In the genomic region with DNA sequence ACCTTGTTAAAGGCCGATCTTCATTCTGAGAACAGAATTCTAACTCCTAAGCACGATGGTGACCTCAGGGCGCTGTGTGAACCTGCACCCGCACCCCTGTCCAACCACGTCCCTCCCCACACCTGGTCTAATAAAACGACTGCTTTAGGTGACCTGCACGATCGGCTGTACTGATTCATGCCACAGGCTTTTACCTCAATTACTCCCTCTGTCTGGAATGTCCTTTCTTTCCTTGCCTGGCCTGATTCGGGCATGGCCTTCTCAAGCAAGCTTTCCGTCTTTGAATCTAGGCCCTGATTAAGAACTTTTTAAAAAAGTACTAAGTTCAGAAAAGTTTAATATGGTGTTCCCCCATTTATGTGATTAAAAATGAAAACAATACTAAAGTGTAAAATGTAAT, we compare ENCODE assay signal across 8 cellular contexts. TPM values are rescaled to one million over a fixed set of nuclear protein-coding genes. Genes with fewer than 3 reads are reported as not detected.
A peak's percentile ranks its signal among the peaks of the same experiment; 100 is the strongest.
DNase-seq lines count a peak whose midpoint lies in the region; ATAC-seq, FAIRE-seq and TF ChIP-seq lines count a peak whose summit lies in the region.

No MANE protein-coding gene starts in this region.

- H3K4me3 Mint-ChIP-seq in astrocyte (ENCODE audit: unreplicated experiment) = peak overlapping the region; percentile 97

- H3K4me1 Mint-ChIP-seq in astrocyte (ENCODE audit: low read depth, unreplicated experiment) = peaks cover 22% of the 10 kb centered on the region

- H3K4me2 ChIP-seq in astrocyte (ENCODE audit: low read length) (peak overlapping the region; percentile 92), keratinocyte (ENCODE audit: control insufficient read depth, extremely low read depth, insufficient read depth, low read depth, low read length) (peak overlapping the region; percentile 80)

- no peak for DNase-seq in AG04450 (ENCODE audit: low read depth, low spot score)
- peak; percentile 45 for DNase-seq in HT1080 (ENCODE audit: low read depth)
- peak; percentile 74 for DNase-seq in astrocyte (ENCODE audit: low read depth)
- no peak for DNase-seq in keratinocyte (ENCODE audit: low read depth, low spot score)
- DNase-seq in suprapubic skin (ENCODE audit: low spot score in 2 of 2) = no peak
- no peak for DNase-seq in NCI-H2107 treated with DMSO at 0.1 percent for 48 hours (lab: John Stamatoyannopoulos, UW; ENCODE audit: unreplicated experiment)

- H3K27me3 ChIP-seq in AG04450 (ENCODE audit: control insufficient read depth, insufficient read depth, low read length) (no peaks in the 10 kb centered on the region), astrocyte (ENCODE audit: insufficient read depth, low read length) (no peaks in the 10 kb centered on the region), keratinocyte (ENCODE audit: control insufficient read depth, extremely low read depth, insufficient read depth, low read length) (no peaks in the 10 kb centered on the region), suprapubic skin (no peaks in the 10 kb centered on the region)

- no peak for TF ChIP-seq POLR2A in suprapubic skin (IDR thresholded peaks at IDR 0.05)

- dilution Hi-C loops in keratinocyte (cut with MboI; ENCODE audit: extremely low pct_ligation_motif_present, low sequenced_read_pairs) = no loop called here

- H3K9me3 Mint-ChIP-seq in astrocyte (ENCODE audit: unreplicated experiment) = no peaks in the 10 kb centered on the region

- ATAC-seq in HG03280 (IDR thresholded peaks at IDR 0.05; ENCODE audit: unreplicated experiment) = no peak
- ATAC-seq in GM19351 (IDR thresholded peaks at IDR 0.05; ENCODE audit: unreplicated experiment) = no peak

- FAIRE-seq in astrocyte (lab: Jason Lieb, UNC) = no peak
- peak; percentile 80 for FAIRE-seq in keratinocyte (lab: Jason Lieb, UNC)

- H4K20me1 ChIP-seq in astrocyte (ENCODE audit: insufficient read depth, low read length) = peaks cover 11% of the 10 kb centered on the region
- H4K20me1 ChIP-seq in keratinocyte (ENCODE audit: control insufficient read depth, extremely low read depth, insufficient read depth, low read length) = no peaks in the 10 kb centered on the region

- H3K9ac ChIP-seq in astrocyte (ENCODE audit: low read length) (peak overlapping the region; percentile 100), keratinocyte (ENCODE audit: control insufficient read depth, extremely low read depth, insufficient read depth, low read length) (peak overlapping the region; percentile 94)

- CTCF ChIA-PET in AG04450 (lab: Charles Lee) = interaction anchor here (0.6 to 3.8 kb wide), 6 partner anchors 12 to 745 kb away, joined by 3 to 18 read pairs (median 8); no protein-coding TSS in a partner anchor

- H3K9me3 ChIP-seq in AG04450 (ENCODE audit: control insufficient read depth, insufficient read depth, low read length) (no peaks in the 10 kb centered on the region; the same call in 1 of the 2 replicates), astrocyte (ENCODE audit: insufficient read depth, low read depth, low read length) (no peaks in the 10 kb centered on the region), keratinocyte (ENCODE audit: control insufficient read depth, low read depth, low read length) (no peaks in the 10 kb centered on the region), suprapubic skin (no peaks in the 10 kb centered on the region)

- H3K79me2 ChIP-seq in astrocyte (ENCODE audit: insufficient read depth, low read length) (peaks cover 44% of the 10 kb centered on the region), keratinocyte (ENCODE audit: control insufficient read depth, insufficient read depth, low read length) (peaks cover 43% of the 10 kb centered on the region)

- POLR2A ChIA-PET in AG04450 (lab: Yijun Ruan, JAX) = interaction anchor here (0.6 to 2.6 kb wide), 4 partner anchors 46 to 971 kb away, joined by 3 to 7 read pairs (median 4); partner anchors contain the start of gene DIPK2A

- H3K4me3 ChIP-seq in AG04450 (ENCODE audit: low read depth, low read length) (peak overlapping the region; percentile 96), astrocyte (ENCODE audit: insufficient read depth, low read depth, low read length) (peak overlapping the region; percentile 99), keratinocyte (ENCODE audit: control insufficient read depth in 2 of 3, extremely low read depth in 1 of 3, insufficient read depth in 2 of 3, low read depth in 1 of 3, low read length in 3 of 3) (peak overlapping the region; percentile 83 to 96 (median 89)), suprapubic skin (peak overlapping the region; percentile 97)

- no peaks in the 10 kb centered on the region for H3K9me1 ChIP-seq in keratinocyte (ENCODE audit: control insufficient read depth, extremely low read depth, insufficient read depth, low read length)

- TF ChIP-seq EP300 in suprapubic skin (IDR thresholded peaks at IDR 0.05) = peak; percentile 10

- no peaks in the 10 kb centered on the region for H3K36me3 Mint-ChIP-seq in astrocyte (ENCODE audit: low read depth, unreplicated experiment)

- no peaks in the 10 kb centered on the region for H3K36me3 ChIP-seq in astrocyte (ENCODE audit: insufficient read depth, low read length)
- no peaks in the 10 kb centered on the region for H3K36me3 ChIP-seq in keratinocyte (ENCODE audit: control insufficient read depth in 2 of 2, extremely low read depth in 1 of 2, insufficient read depth in 2 of 2, low read length in 2 of 2)
- no peaks in the 10 kb centered on the region for H3K36me3 ChIP-seq in suprapubic skin

- H3K27ac Mint-ChIP-seq in astrocyte (ENCODE audit: unreplicated experiment) = peak overlapping the region; percentile 99

- peaks cover 11% of the 10 kb centered on the region for H3K4me1 ChIP-seq in astrocyte (ENCODE audit: insufficient read depth, low read length)
- peaks cover 17% of the 10 kb centered on the region for H3K4me1 ChIP-seq in keratinocyte (ENCODE audit: control insufficient read depth, extremely low read depth, insufficient read depth, low read length)
- peaks cover 44% of the 10 kb centered on the region for H3K4me1 ChIP-seq in suprapubic skin

- peak overlapping the region; percentile 99 for H2AFZ ChIP-seq in astrocyte (ENCODE audit: low read depth, low read length)
- H2AFZ ChIP-seq in keratinocyte (ENCODE audit: control insufficient read depth, low read length) = peak overlapping the region; percentile 83

- H3K27ac ChIP-seq in AG04450 (ENCODE audit: low read depth, low read length) (peak overlapping the region; percentile 97), astrocyte (ENCODE audit: low read depth, low read length) (peak overlapping the region; percentile 95), keratinocyte (ENCODE audit: control insufficient read depth, insufficient read depth, low read length) (peak overlapping the region; percentile 92), suprapubic skin (peak overlapping the region; percentile 96)

- H3K27me3 Mint-ChIP-seq in astrocyte (ENCODE audit: low read depth, unreplicated experiment) = no peaks in the 10 kb centered on the region

- TF ChIP-seq CTCF in AG04450 (IDR thresholded peaks at IDR 0.05; ENCODE audit: low read depth, low read length) (no peak), astrocyte (IDR thresholded peaks at IDR 0.05; ENCODE audit: insufficient read depth, low read depth, low read length) (no peak), keratinocyte (optimal IDR thresholded peaks at IDR 0.05 in 1 of 3, IDR thresholded peaks at IDR 0.05 in 1 of 3, conservative IDR thresholded peaks at IDR 0.05 in 1 of 3; ENCODE audit: extremely low read depth in 1 of 3, insufficient read depth in 2 of 3, low read length in 3 of 3) (no peak), suprapubic skin (IDR thresholded peaks at IDR 0.05) (no peak)

- 25% methylated on average over 10 of the region's 10 CpGs for WGBS in suprapubic skin

RNA-seq across cellular contexts. Expression of gene U2SURP, which starts 0.8 kb away (rescaled TPM):
- polyA plus RNA-seq in AG04450 (2011; rRNA removed) = 51.3 and 71.9 TPM in 2 replicates
- 58.6 and 74.1 TPM in 2 replicates for polyA minus RNA-seq in AG04450 (2011; rRNA and poly(A)+ RNA removed)
- 96.0 and 124 TPM in 2 replicates for total RNA-seq in HT1080 (2014; rRNA removed; shearing (Covaris generic))
- 67.2 and 90.0 TPM in 2 replicates for polyA plus RNA-seq in HT1080 (2015; cell fraction: cytosol; rRNA removed)
- polyA plus RNA-seq in HT1080 (2015; cell fraction: nucleus; rRNA removed) = 383 and 410 TPM in 2 replicates
- 106 and 109 TPM in 2 replicates for total RNA-seq in astrocyte
- 37.8 to 75.9 TPM (median 40.3 TPM) in 3 replicates for polyA plus RNA-seq in keratinocyte
- polyA plus RNA-seq in keratinocyte (2011; ENCODE audit: low read depth) = 141 TPM
- polyA plus RNA-seq in keratinocyte (2011; cell fraction: cytosol; rRNA removed) = 21.3 and 33.5 TPM in 2 replicates
- polyA plus RNA-seq in keratinocyte (2011; cell fraction: nucleus; rRNA removed) = 40.2 and 76.9 TPM in 2 replicates
- polyA plus RNA-seq in keratinocyte (2012; ENCODE audit: low replicate concordance) = 41.4 and 67.1 TPM in 2 replicates
- 23.4 to 77.9 TPM (median 28.8 TPM) in 3 replicates for polyA minus RNA-seq in keratinocyte
- 22.1 TPM for polyA minus RNA-seq in keratinocyte (2011; cell fraction: cytosol; rRNA and poly(A)+ RNA removed)
- 28.8 and 73.0 TPM in 2 replicates for polyA minus RNA-seq in keratinocyte (2011; cell fraction: nucleus; rRNA and poly(A)+ RNA removed)
- 100 to 1,000 TPM in 1 of 4 donors, 10 to 100 TPM in 3; 51.4 to 175 (median 62.1) TPM for total RNA-seq in suprapubic skin

RNA-seq across cellular contexts. Expression of gene PAQR9, which starts 37.1 kb away (rescaled TPM):
- not detected in 2 replicates for polyA plus RNA-seq in AG04450 (2011; rRNA removed)
- not detected in 2 replicates for polyA minus RNA-seq in AG04450 (2011; rRNA and poly(A)+ RNA removed)
- total RNA-seq in HT1080 (2014; rRNA removed; shearing (Covaris generic)) = 0.03 TPM in 1 of 2 replicates, not detected in the other
- polyA plus RNA-seq in HT1080 (2015; cell fraction: cytosol; rRNA removed) = 0.17 and 0.24 TPM in 2 replicates
- polyA plus RNA-seq in HT1080 (2015; cell fraction: nucleus; rRNA removed) = 0.12 and 0.32 TPM in 2 replicates
- 0.22 and 0.23 TPM in 2 replicates for total RNA-seq in astrocyte
- not detected in 3 replicates for polyA plus RNA-seq in keratinocyte
- polyA plus RNA-seq in keratinocyte (2011; ENCODE audit: low read depth) = not detected
- polyA plus RNA-seq in keratinocyte (2011; cell fraction: cytosol; rRNA removed) = not detected in 2 replicates
- not detected in 2 replicates for polyA plus RNA-seq in keratinocyte (2011; cell fraction: nucleus; rRNA removed)
- not detected in 2 replicates for polyA plus RNA-seq in keratinocyte (2012; ENCODE audit: low replicate concordance)
- polyA minus RNA-seq in keratinocyte = not detected in 3 replicates
- not detected for polyA minus RNA-seq in keratinocyte (2011; cell fraction: cytosol; rRNA and poly(A)+ RNA removed)
- polyA minus RNA-seq in keratinocyte (2011; cell fraction: nucleus; rRNA and poly(A)+ RNA removed) = not detected in 2 replicates
- total RNA-seq in suprapubic skin = not detected

Comparison
In these comparisons a context has a peak if more than half of its experiments do, and no peak if none do; other contexts are left out.
1. DNase-seq: peak in HT1080 (single experiment) and astrocyte (single experiment); none in AG04450 (single experiment), keratinocyte (single experiment), suprapubic skin (0 of 2) and NCI-H2107 treated with DMSO at 0.1 percent for 48 hours (single experiment).
2. Peak in every context shown above with its lines, with median percentiles within 50 percentile points of each other: H3K27ac ChIP-seq and H3K4me3 ChIP-seq.